Comparison of ENCODE assay signal across 16 cellular contexts in the genomic region with DNA sequence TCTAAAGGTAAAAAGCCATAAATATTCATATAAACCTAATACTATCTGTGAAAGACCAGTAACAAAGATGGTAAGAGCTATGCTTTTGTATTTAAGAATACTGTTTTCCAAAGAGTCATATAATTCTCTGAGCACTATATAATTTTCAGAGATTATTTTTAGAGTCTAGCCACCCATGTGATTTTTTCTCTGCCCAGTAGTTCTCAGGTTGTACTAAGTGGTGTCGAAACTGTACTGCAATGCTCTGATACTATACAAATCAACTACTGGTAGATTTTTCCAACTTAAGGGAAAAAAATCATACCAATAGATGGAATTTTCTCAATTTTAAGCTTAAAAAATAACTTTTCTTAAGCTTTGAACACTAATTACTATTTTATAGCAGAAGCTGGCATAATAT.
DNase-seq lines count a peak whose midpoint lies in the region; ATAC-seq and TF ChIP-seq lines count a peak whose summit lies in the region.
"Had no signal": no experiment of that assay in that cellular context is flagged by ENCODE, and none has a peak within 500 bp of the region (broad histone marks: within the 10 kb centered on the region; RNA-seq: fewer than 3 reads in every experiment).

No MANE protein-coding gene starts in this region.

- H3K36me3 ChIP-seq in SJCRH30 (no peaks in the 10 kb centered on the region), left ventricle myocardium inferior (peaks cover 7% of the 10 kb centered on the region), skeletal muscle tissue (ENCODE audit: control insufficient read depth in 3 of 3, insufficient read depth in 3 of 3, low read length in 3 of 3) (no peaks in the 10 kb centered on the region)

- H3K9me3 ChIP-seq in SJCRH30 (replicated peaks), result no peaks in the 10 kb centered on the region
- no peaks in the 10 kb centered on the region for H3K9me3 ChIP-seq in left ventricle myocardium inferior (replicated peaks)
- no peaks in the 10 kb centered on the region for H3K9me3 ChIP-seq in skeletal muscle tissue (ENCODE audit: control insufficient read depth in 3 of 3, low read length in 3 of 3)
- H3K9me3 ChIP-seq: BLaER1 treated with 17β-estradiol and CSF1 and Interleukin-3, amounts not matched to agents 10 nM and 100 nM had no signal

- peaks cover 49% of the 10 kb centered on the region for H3K4me1 ChIP-seq in SJCRH30
- H3K4me1 ChIP-seq in left ventricle myocardium inferior, result peaks cover 19% of the 10 kb centered on the region
- H3K4me1 ChIP-seq in skeletal muscle tissue (ENCODE audit: control insufficient read depth in 3 of 3, insufficient read depth in 3 of 3, low read length in 3 of 3), result peaks cover 2 to 10% (median 7%) of the 10 kb centered on the region in 3 donors

- H3K27ac ChIP-seq in SJCRH30 (peak overlapping the region; percentile 38; the same call in 1 of the 2 replicates), left ventricle myocardium inferior (replicated peaks) (peak overlapping the region; percentile 10), skeletal muscle tissue (ENCODE audit: low read depth, low read length) (peak overlapping the region; percentile 70)
- H3K27ac ChIP-seq: BLaER1 treated with 17β-estradiol and CSF1 and Interleukin-3, amounts not matched to agents 10 nM and 100 nM; HL-60 had no signal

- intact Hi-C loops in Right ventricle myocardium superior (cut with DNase I), result no loop called here
- intact Hi-C loops in left cardiac atrium (cut with DNase I), result no loop called here
- intact Hi-C loops in left ventricle myocardium inferior (cut with micrococcal nuclease), result no loop called here

- TF ChIP-seq CTCF in left ventricle myocardium inferior (IDR thresholded peaks at IDR 0.05; ENCODE audit: borderline replicate concordance), result no peak

- H3K9ac ChIP-seq in skeletal muscle tissue (ENCODE audit: low read depth in 1 of 3, low read length in 3 of 3), result peak overlapping the region; percentile 23 to 71 (median 52)
- H3K9ac ChIP-seq: BLaER1 treated with 17β-estradiol and CSF1 and Interleukin-3, amounts not matched to agents 10 nM and 100 nM had no signal

- ATAC-seq in Right ventricle myocardium superior (ENCODE audit: poor library complexity), result peak; percentile 76
- no peak for ATAC-seq in left cardiac atrium
- no peak for ATAC-seq in GM18873 (IDR thresholded peaks at IDR 0.05; ENCODE audit: low FRiP score, unreplicated experiment)
- ATAC-seq: CD8-positive, alpha-beta T cell; GM23338 had no signal

- no peak for DNase-seq in Right ventricle myocardium superior
- no peak for DNase-seq in left cardiac atrium
- DNase-seq in SJCRH30, result no peak
- no peak for DNase-seq in left ventricle myocardium inferior
- DNase-seq in NCI-H510A treated with DMSO at 0.1 percent for 48 hours (lab: John Stamatoyannopoulos, UW), result no peak
- DNase-seq in activated T-cell treated with anti-CD3 and anti-CD28 coated beads, Interleukin-2, amount 50 U/mL, for 1 hour, result no peak
- DNase-seq: Calu3; CD8-positive, alpha-beta T cell; DMS79 treated with DMSO at 0.1 percent for 48 hours; GF-D8; HCEC 1CT had no signal

- H3K27me3 ChIP-seq in SJCRH30 (no peaks in the 10 kb centered on the region), left ventricle myocardium inferior (ENCODE audit: low read depth) (no peaks in the 10 kb centered on the region), skeletal muscle tissue (ENCODE audit: control insufficient read depth in 3 of 3, insufficient read depth in 3 of 3, low read length in 3 of 3) (no peaks in the 10 kb centered on the region)
- H3K27me3 ChIP-seq: BLaER1 treated with 17β-estradiol and CSF1 and Interleukin-3, amounts not matched to agents 10 nM and 100 nM had no signal

- H3K4me3 ChIP-seq in SJCRH30 (no peak overlapping the region), left ventricle myocardium inferior (no peak overlapping the region), skeletal muscle tissue (ENCODE audit: low read length in 3 of 3) (peak overlapping the region in 1 of 3 donors; percentile 44)
- H3K4me3 ChIP-seq: BLaER1 treated with 17β-estradiol and CSF1 and Interleukin-3, amounts not matched to agents 10 nM and 100 nM; GM23338 had no signal

Comparison
In these comparisons a context has a peak if more than half of its experiments do, and no peak if none do; other contexts are left out.
1. H3K27ac ChIP-seq: peak in every context shown above with its lines; median percentile 70 in skeletal muscle tissue; 38 in SJCRH30; 10 in left ventricle myocardium inferior.